ENCODE assay signal across 13 cellular contexts in genomic region chr12:96238336-96239031, GRCh38. TPM values are rescaled to one million over a fixed set of nuclear protein-coding genes. Genes with fewer than 3 reads are reported as not detected.
DNase-seq lines count a peak whose midpoint lies in the region; ATAC-seq and TF ChIP-seq lines count a peak whose summit lies in the region.
"Had no signal": no experiment of that assay in that cellular context is flagged by ENCODE, and none has a peak within 500 bp of the region (broad histone marks: within the 10 kb centered on the region; RNA-seq: fewer than 3 reads in every experiment).

No MANE protein-coding gene starts in this region.

- intact Hi-C loops in PC-3 (cut with micrococcal nuclease) (no loop called here), posterior cingulate gyrus (cut with DNase I) (no loop called here)

- POLR2A ChIA-PET in PC-3 (lab: Charles Lee; ENCODE audit: unreplicated experiment), result no interaction called here

- H3K4me2 ChIP-seq in BLaER1 (peak overlapping the region; percentile 75; the same call in 1 of the 2 replicates), PC-3 (ENCODE audit: low read length) (peak overlapping the region; percentile 63)

- no peak for DNase-seq in PC-3
- DNase-seq in osteocyte (ENCODE audit: extremely low spot score, unreplicated experiment), result no peak
- no peak for DNase-seq in hypothalamus (lab: John Stamatoyannopoulos, UW)
- DNase-seq in stimulated activated naive CD4-positive, alpha-beta T cell treated with Interleukin-2 at 50 U/mL for 16 hours (lab: John Stamatoyannopoulos, UW), result no peak
- no peak for DNase-seq in posterior cingulate gyrus
- DNase-seq in amygdala (lab: John Stamatoyannopoulos, UW), result no peak
- DNase-seq: NCI-H2029; NK-92 treated with Interleukin-12 subunit alpha and Interleukin-12 subunit beta, amount 100 ng/mL, for 24 hours; upper lobe of right lung had no signal

- no peak for ATAC-seq in PC-3
- ATAC-seq: HCT116 had no signal

- whole genome bisulfite sequencing in esophagus, 2 donors, result 63 to 71% methylated on average over 13 of the region's 13 CpGs

- peaks cover 5% of the 10 kb centered on the region for H3K36me3 Mint-ChIP-seq in osteocyte (ENCODE audit: unreplicated experiment)

- peaks cover 47% of the 10 kb centered on the region for H3K4me1 ChIP-seq in BLaER1
- peaks cover 21% of the 10 kb centered on the region for H3K4me1 ChIP-seq in PC-3 (ENCODE audit: insufficient read depth, low read length)
- H3K4me1 ChIP-seq in esophagus (ENCODE audit: control insufficient read depth in 2 of 2, insufficient read depth in 2 of 2, low read length in 1 of 2), result peaks cover 9 to 25% of the 10 kb centered on the region in 2 donors

- no peak for TF ChIP-seq CTCF in PC-3 (conservative IDR thresholded peaks at IDR 0.05; ENCODE audit: low read depth, low read length)
- no peak for TF ChIP-seq CTCF in osteocyte (IDR thresholded peaks at IDR 0.05)

- H3K4me1 Mint-ChIP-seq in osteocyte (ENCODE audit: unreplicated experiment), result peaks cover 73% of the 10 kb centered on the region

- H3K9me2 ChIP-seq in PC-3 (replicated peaks; ENCODE audit: low read length), result no peaks in the 10 kb centered on the region

- H3K79me2 ChIP-seq in PC-3 (ENCODE audit: low read length), result peaks cover 34% of the 10 kb centered on the region

- no peaks in the 10 kb centered on the region for H3F3A ChIP-seq in PC-3 (ENCODE audit: low read length, unreplicated experiment)

- H3K9me3 ChIP-seq in BLaER1 (no peaks in the 10 kb centered on the region), PC-3 (ENCODE audit: low read length) (no peaks in the 10 kb centered on the region), esophagus (ENCODE audit: control insufficient read depth in 2 of 2, insufficient read depth in 1 of 2, low read depth in 1 of 2, low read length in 1 of 2) (peaks cover 0 to 2% of the 10 kb centered on the region in 2 donors)
- H3K9me3 ChIP-seq: ovary, upper lobe of right lung had no signal

- H3K9ac ChIP-seq in BLaER1 (no peak overlapping the region), PC-3 (ENCODE audit: low read length) (no peak overlapping the region)

- H3K27ac Mint-ChIP-seq in osteocyte (ENCODE audit: unreplicated experiment), result peak overlapping the region; percentile 94

- H3K27ac ChIP-seq in BLaER1, result no peak overlapping the region
- peak overlapping the region; percentile 80 for H3K27ac ChIP-seq in PC-3 (ENCODE audit: low read length)
- H3K27ac ChIP-seq in esophagus (ENCODE audit: low read depth in 2 of 2, low read length in 1 of 2), result peak overlapping the region; percentile 70 to 81
- H3K27ac ChIP-seq: ovary had no signal

- CTCF ChIA-PET in PC-3 (lab: Charles Lee), result interaction anchor here (1.3 kb wide), 1 partner anchor 23 kb away, joined by 5 read pairs; no protein-coding TSS in a partner anchor

- no peaks in the 10 kb centered on the region for H3K9me3 Mint-ChIP-seq in osteocyte (ENCODE audit: unreplicated experiment)

- H3K27me3 ChIP-seq in BLaER1 (no peaks in the 10 kb centered on the region), PC-3 (ENCODE audit: low read length) (no peaks in the 10 kb centered on the region), esophagus (ENCODE audit: control insufficient read depth in 1 of 2, insufficient read depth in 2 of 2, low read length in 2 of 2) (no peaks in the 10 kb centered on the region)
- H3K27me3 ChIP-seq: ovary, upper lobe of right lung had no signal

- no peak overlapping the region for H3K4me3 Mint-ChIP-seq in osteocyte (ENCODE audit: unreplicated experiment)

- no peaks in the 10 kb centered on the region for H3K27me3 Mint-ChIP-seq in osteocyte (ENCODE audit: unreplicated experiment)

- BruUV-seq in PC-3 (replicated peaks; lab: Mats Ljungman, UMichigan), result no TSS peak

- peaks cover 100% of the 10 kb centered on the region for H4K20me1 ChIP-seq in BLaER1
- no peaks in the 10 kb centered on the region for H4K20me1 ChIP-seq in PC-3 (ENCODE audit: low read length)

- H2AFZ ChIP-seq in PC-3 (ENCODE audit: low read length), result no peak overlapping the region

- H3K4me3 ChIP-seq in BLaER1 (no peak overlapping the region), PC-3 (ENCODE audit: low read length) (no peak overlapping the region), esophagus (ENCODE audit: low read depth in 1 of 2, low read length in 2 of 2) (no peak overlapping the region)
- H3K4me3 ChIP-seq: ovary, upper lobe of right lung had no signal

- H3K36me3 ChIP-seq in BLaER1, result peaks cover 90% of the 10 kb centered on the region
- H3K36me3 ChIP-seq in PC-3 (ENCODE audit: low read depth, low read length), result no peaks in the 10 kb centered on the region; the same call in 1 of the 2 replicates
- H3K36me3 ChIP-seq in esophagus (ENCODE audit: control insufficient read depth in 2 of 2, insufficient read depth in 2 of 2, low read length in 1 of 2), result peaks cover 3 to 9% of the 10 kb centered on the region in 2 donors
- H3K36me3 ChIP-seq: ovary, upper lobe of right lung had no signal

RNA-seq across cellular contexts. Expression of gene ELK3, which starts 44.3 kb away (rescaled TPM):
- total RNA-seq in PC-3 (2014; rRNA removed) (16.2 and 16.9 TPM in 2 replicates), osteocyte (49.3 and 49.5 TPM in 2 replicates)
- 10 to 100 TPM; 15.8 to 17.0 TPM for polyA plus RNA-seq in esophagus
